ENCODE assay signal across 9 cellular contexts in the genomic region with DNA sequence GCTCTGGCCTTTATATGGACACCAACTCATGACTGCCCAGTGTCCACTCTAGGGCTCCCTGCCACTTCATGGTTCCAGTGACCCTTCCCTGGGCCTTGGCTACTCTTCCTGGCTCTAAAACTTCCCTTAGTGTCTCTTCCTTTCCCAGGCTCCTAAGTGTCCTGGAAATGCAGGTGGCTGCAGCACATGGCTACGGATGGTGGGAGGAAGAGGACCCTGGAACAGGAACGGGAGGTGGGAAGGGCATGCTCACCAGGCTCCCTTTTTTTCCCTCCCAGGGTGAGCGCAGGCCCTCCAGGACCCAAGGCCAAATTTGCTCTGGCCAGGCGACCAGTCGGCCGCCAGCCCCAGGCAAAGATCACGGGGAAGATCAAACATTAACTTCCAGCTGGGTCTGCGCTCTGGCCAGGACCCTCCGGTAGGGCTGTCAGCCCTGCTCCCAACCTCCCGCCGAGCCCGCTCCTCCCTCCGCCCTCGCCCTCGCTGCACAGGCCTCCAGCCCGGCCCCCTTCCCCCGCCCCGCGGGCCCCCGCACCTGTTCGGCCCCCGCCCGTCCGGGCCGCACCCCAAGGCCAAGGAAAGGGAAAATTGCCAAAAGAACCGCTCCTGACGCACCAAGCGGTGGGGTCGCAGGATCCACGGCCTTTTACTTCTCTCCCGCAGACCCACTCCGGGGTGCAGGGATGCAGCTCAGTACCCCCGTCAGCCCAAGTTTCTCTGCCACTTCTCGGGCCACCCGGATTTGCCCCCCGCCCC. TPM values are rescaled to one million over a fixed set of nuclear protein-coding genes. Genes with fewer than 3 reads are reported as not detected.
DNase-seq lines count a peak whose midpoint lies in the region; ATAC-seq and TF ChIP-seq lines count a peak whose summit lies in the region.
"Had no signal": no experiment of that assay in that cellular context is flagged by ENCODE, and none has a peak within 500 bp of the region (broad histone marks: within the 10 kb centered on the region; RNA-seq: fewer than 3 reads in every experiment).

No MANE protein-coding gene starts in this region.

- H2AFZ ChIP-seq in parathyroid adenoma (peak overlapping the region; percentile 83), Karpas-422 (ENCODE audit: low read length) (no peak overlapping the region)

- H3K9me2 ChIP-seq in Karpas-422 (replicated peaks; ENCODE audit: insufficient read depth, low read length), result no peaks in the 10 kb centered on the region

- H3K27me3 ChIP-seq in BJ (ENCODE audit: control insufficient read depth, insufficient read depth, low read length) (no peaks in the 10 kb centered on the region), parathyroid adenoma (ENCODE audit: control insufficient read depth, insufficient read depth, low read length) (no peaks in the 10 kb centered on the region), Karpas-422 (ENCODE audit: low read length) (no peaks in the 10 kb centered on the region)

- H3K9me3 ChIP-seq in T-helper 17 cell (ENCODE audit: control insufficient read depth, low read length, poor library complexity, severe bottlenecking) (no peaks in the 10 kb centered on the region), parathyroid adenoma (ENCODE audit: control insufficient read depth, low read length) (no peaks in the 10 kb centered on the region), Karpas-422 (ENCODE audit: low read length) (no peaks in the 10 kb centered on the region)
- H3K9me3 ChIP-seq: neutrophil had no signal

- H3K27ac Mint-ChIP-seq in T-helper 17 cell, result peak overlapping the region; percentile 75

- CTCF ChIA-PET in BJ (lab: Yijun Ruan, JAX), result interaction anchor here (0.6 to 3.6 kb wide), 5 partner anchors 20 to 116 kb away, joined by 3 to 23 read pairs (median 8); no protein-coding TSS in a partner anchor

- no peak for DNase-seq in BJ (ENCODE audit: low read depth)
- no peak for DNase-seq in T-helper 17 cell
- no peak for DNase-seq in fibroblast of the aortic adventitia (ENCODE audit: low read depth)
- no peak for DNase-seq in effector CD4-positive, alpha-beta T cell
- DNase-seq in Karpas-422, result no peak
- DNase-seq in KG1 (lab: John Stamatoyannopoulos, UW), result no peak

- peak overlapping the region; percentile 73 for H3K4me2 ChIP-seq in parathyroid adenoma (ENCODE audit: low read length)
- no peak overlapping the region for H3K4me2 ChIP-seq in Karpas-422 (ENCODE audit: low read depth, low read length, poor library complexity, severe bottlenecking)

- H3K36me3 Mint-ChIP-seq in T-helper 17 cell (ENCODE audit: low read depth), result peaks cover 2% of the 10 kb centered on the region

- H3K79me2 ChIP-seq in parathyroid adenoma (no peaks in the 10 kb centered on the region), Karpas-422 (ENCODE audit: low read length) (no peaks in the 10 kb centered on the region)

- POLR2A ChIA-PET in BJ (lab: Charles Lee), result no interaction called here

- H4K20me1 ChIP-seq in Karpas-422 (ENCODE audit: insufficient read depth, low read depth, low read length), result no peaks in the 10 kb centered on the region

- peaks cover 12% of the 10 kb centered on the region for H3K27me3 Mint-ChIP-seq in T-helper 17 cell

- peak overlapping the region; percentile 95 for H3K4me3 Mint-ChIP-seq in T-helper 17 cell

- H3K9ac ChIP-seq in parathyroid adenoma (no peak overlapping the region), Karpas-422 (ENCODE audit: low read length) (no peak overlapping the region)

- peaks cover 22% of the 10 kb centered on the region for H3K4me1 Mint-ChIP-seq in T-helper 17 cell

- ATAC-seq in T-helper 17 cell (no peak), HG03095 (IDR thresholded peaks at IDR 0.05; ENCODE audit: unreplicated experiment) (no peak)

- H3K4me3 ChIP-seq in BJ (ENCODE audit: low read depth, low read length) (peak overlapping the region; percentile 61), fibroblast of the aortic adventitia (ENCODE audit: low read depth, low read length) (peak overlapping the region; percentile 37), parathyroid adenoma (ENCODE audit: low read depth, low read length) (peak overlapping the region; percentile 72), Karpas-422 (ENCODE audit: low read length) (no peak overlapping the region)

- TF ChIP-seq CTCF in BJ (IDR thresholded peaks at IDR 0.05; ENCODE audit: insufficient read depth, low read depth, low read length), result no peak
- no peak for TF ChIP-seq CTCF in fibroblast of the aortic adventitia (IDR thresholded peaks at IDR 0.05; ENCODE audit: insufficient read depth, low read length)
- TF ChIP-seq CTCF in parathyroid adenoma (IDR thresholded peaks at IDR 0.05), result no peak

- no peaks in the 10 kb centered on the region for H3K4me1 ChIP-seq in parathyroid adenoma
- no peaks in the 10 kb centered on the region for H3K4me1 ChIP-seq in Karpas-422 (ENCODE audit: low read length)

- no peak overlapping the region for H3K27ac ChIP-seq in parathyroid adenoma
- no peak overlapping the region for H3K27ac ChIP-seq in Karpas-422 (ENCODE audit: low read length)
- H3K27ac ChIP-seq: neutrophil had no signal

- H3K36me3 ChIP-seq in BJ (ENCODE audit: control insufficient read depth, insufficient read depth, low read length) (no peaks in the 10 kb centered on the region), parathyroid adenoma (ENCODE audit: control insufficient read depth, insufficient read depth, low read length) (no peaks in the 10 kb centered on the region), Karpas-422 (ENCODE audit: insufficient read depth, low read length) (no peaks in the 10 kb centered on the region)
- H3K36me3 ChIP-seq: neutrophil had no signal

RNA-seq across cellular contexts. Expression of a gene that starts 1.0 kb away (rescaled TPM):
- polyA plus RNA-seq in BJ (2011; rRNA removed), result 17.8 and 21.0 TPM in 2 replicates
- polyA minus RNA-seq in BJ (2011; rRNA and poly(A)+ RNA removed), result 7.7 and 7.8 TPM in 2 replicates
- total RNA-seq in T-helper 17 cell, result 10 to 100 TPM; 12.3 to 13.5 TPM
- 22.8 and 44.9 TPM in 2 replicates for total RNA-seq in fibroblast of the aortic adventitia (ENCODE audit: low replicate concordance)
- total RNA-seq in Karpas-422 (2014; rRNA removed; shearing (Covaris generic); ENCODE audit: low replicate concordance), result not detected in 2 replicates

RNA-seq across cellular contexts. Expression of a gene that starts 54.0 kb away (rescaled TPM):
- 8.1 and 12.6 TPM in 2 replicates for polyA plus RNA-seq in BJ (2011; rRNA removed)
- 9.9 and 12.7 TPM in 2 replicates for polyA minus RNA-seq in BJ (2011; rRNA and poly(A)+ RNA removed)
- total RNA-seq in T-helper 17 cell (1 to 10 TPM; 3.1 to 3.3 TPM), fibroblast of the aortic adventitia (ENCODE audit: low replicate concordance) (30.5 and 115 TPM in 2 replicates)
- total RNA-seq in Karpas-422 (2014; rRNA removed; shearing (Covaris generic); ENCODE audit: low replicate concordance), result 6.4 and 7.4 TPM in 2 replicates

Comparison
In these comparisons a context has a peak if more than half of its experiments do, and no peak if none do; other contexts are left out.
1. RNA of a gene that starts 1.0 kb away (total RNA-seq): 22.8 to 44.9 TPM in fibroblast of the aortic adventitia and 12.3 to 13.5 TPM in T-helper 17 cell; not detected in Karpas-422; every median in the first group is over 10 times any median in the second.